ENCODE assay signal across 8 cellular contexts in the genomic region with DNA sequence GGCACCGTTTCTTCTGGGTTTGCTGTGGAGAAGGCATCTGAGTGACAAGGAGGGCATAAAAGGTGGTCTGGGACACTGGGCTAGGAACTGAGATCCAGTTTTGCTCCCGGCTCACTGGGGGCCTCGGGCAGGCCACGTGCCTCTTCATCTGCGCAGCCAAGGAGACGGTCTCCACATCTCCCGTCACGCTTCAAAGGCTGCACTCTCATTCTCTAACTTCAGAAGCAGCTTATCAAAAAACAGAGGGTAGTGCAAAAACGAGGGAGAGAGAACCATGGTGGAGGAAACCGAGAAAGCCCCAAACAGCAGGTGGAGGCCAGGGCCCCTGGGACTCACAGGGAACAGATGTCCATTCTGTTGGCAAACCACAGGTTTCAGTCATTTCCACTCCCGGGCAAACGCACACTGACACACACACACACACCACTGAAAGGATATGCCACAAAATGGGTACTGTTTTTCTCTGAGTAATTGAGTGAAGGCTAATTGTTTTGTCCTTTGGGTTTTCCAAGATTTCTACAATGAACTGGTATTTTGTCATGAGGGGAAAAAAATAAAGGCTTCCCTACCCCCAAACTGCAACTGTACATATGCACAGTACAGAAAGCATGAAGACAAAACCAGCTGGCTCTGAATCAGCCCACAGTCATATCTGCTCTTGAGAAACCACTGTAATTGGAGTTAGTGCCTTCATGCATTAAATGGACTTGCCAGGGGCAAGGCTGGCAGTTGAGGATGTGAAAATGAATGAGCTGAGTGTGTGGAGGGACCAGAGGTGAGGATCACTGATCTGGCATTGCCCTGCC.
DNase-seq lines count a peak whose midpoint lies in the region; ATAC-seq and TF ChIP-seq lines count a peak whose summit lies in the region.

No MANE protein-coding gene starts in this region.

- POLR2A ChIA-PET in activated CD4-positive, alpha-beta T cell treated with anti-CD3 and anti-CD28 coated beads for 36 hours (lab: Charles Lee) = no interaction called here

- H3K36me3 ChIP-seq in tibial artery = no peaks in the 10 kb centered on the region

- no peak for TF ChIP-seq CTCF in tibial artery (IDR thresholded peaks at IDR 0.05)

- H3K27ac Mint-ChIP-seq in activated CD4-positive, alpha-beta T cell treated with anti-CD3 and anti-CD28 coated beads for 36 hours = no peak overlapping the region

- H3K4me3 ChIP-seq in tibial artery = no peak overlapping the region

- intact Hi-C loops in activated CD4-positive, alpha-beta T cell treated with anti-CD3 and anti-CD28 coated beads for 36 hours (cut with DNase I, micrococcal nuclease) = no loop called here
- intact Hi-C loops in tibial artery (cut with DNase I; ENCODE audit: low total_unique reads) = no loop called here

- DNase-seq in activated CD4-positive, alpha-beta T cell treated with anti-CD3 and anti-CD28 coated beads for 36 hours = peak; percentile 31
- DNase-seq in activated CD4-positive, alpha-beta T cell treated with anti-CD3 and anti-CD28 coated beads, Interleukin-2, amount 50 U/mL, for 4 hours = no peak
- DNase-seq in NCI-H187 treated with DMSO at 0.1 percent for 48 hours (lab: John Stamatoyannopoulos, UW) (peak; percentile 53), epidermal melanocyte (ENCODE audit: insufficient read length, low spot score) (peak; percentile 81), tibial artery (no peak), NCI-H1436 treated with DMSO at 0.1 percent for 48 hours (lab: John Stamatoyannopoulos, UW) (no peak)

- H3K9me3 Mint-ChIP-seq in activated CD4-positive, alpha-beta T cell treated with anti-CD3 and anti-CD28 coated beads for 36 hours (ENCODE audit: low read depth) = no peaks in the 10 kb centered on the region

- peaks cover 3 to 76% (median 46%) of the 10 kb centered on the region in 4 donors for H3K4me1 ChIP-seq in tibial artery

- H3K9me3 ChIP-seq in tibial artery = no peaks in the 10 kb centered on the region

- peaks cover 24% of the 10 kb centered on the region for H3K4me1 Mint-ChIP-seq in activated CD4-positive, alpha-beta T cell treated with anti-CD3 and anti-CD28 coated beads for 36 hours

- ATAC-seq in activated CD4-positive, alpha-beta T cell treated with anti-CD3 and anti-CD28 coated beads for 36 hours = peak; percentile 65
- peak; percentile 36 for ATAC-seq in GM21786 (IDR thresholded peaks at IDR 0.05; ENCODE audit: unreplicated experiment)
- no peak for ATAC-seq in HG03280 (IDR thresholded peaks at IDR 0.05; ENCODE audit: unreplicated experiment)

- CTCF ChIA-PET in activated CD4-positive, alpha-beta T cell treated with anti-CD3 and anti-CD28 coated beads for 36 hours (lab: Charles Lee) = interaction anchor here (0.6 to 1.0 kb wide), 3 partner anchors 11 to 224 kb away, joined by 3 read pairs; no protein-coding TSS in a partner anchor

- no peak overlapping the region for H3K4me3 Mint-ChIP-seq in activated CD4-positive, alpha-beta T cell treated with anti-CD3 and anti-CD28 coated beads for 36 hours

- peak overlapping the region; percentile 72 to 90 for H3K27ac ChIP-seq in tibial artery

- no peaks in the 10 kb centered on the region for H3K36me3 Mint-ChIP-seq in activated CD4-positive, alpha-beta T cell treated with anti-CD3 and anti-CD28 coated beads for 36 hours (ENCODE audit: low read depth)

- H3K27me3 ChIP-seq in tibial artery = no peaks in the 10 kb centered on the region

- peaks cover 9% of the 10 kb centered on the region for H3K27me3 Mint-ChIP-seq in activated CD4-positive, alpha-beta T cell treated with anti-CD3 and anti-CD28 coated beads for 36 hours

Comparison
In these comparisons a context has a peak if more than half of its experiments do, and no peak if none do; other contexts are left out.
1. DNase-seq: peak in activated CD4-positive, alpha-beta T cell treated with anti-CD3 and anti-CD28 coated beads for 36 hours (single experiment), NCI-H187 treated with DMSO at 0.1 percent for 48 hours (single experiment) and epidermal melanocyte (single experiment); none in activated CD4-positive, alpha-beta T cell treated with anti-CD3 and anti-CD28 coated beads, Interleukin-2, amount 50 U/mL, for 4 hours (0 of 2), tibial artery (0 of 2) and NCI-H1436 treated with DMSO at 0.1 percent for 48 hours (single experiment).